In genomic region chr22:35612903-35613302, GRCh38 we compare ENCODE assay signal across 17 cellular contexts. TPM values are rescaled to one million over a fixed set of nuclear protein-coding genes. Genes with fewer than 3 reads are reported as not detected.
"Had no signal": no experiment of that assay in that cellular context is flagged by ENCODE, and none has a peak within 500 bp of the region (broad histone marks: within the 10 kb centered on the region; RNA-seq: fewer than 3 reads in every experiment).

No MANE protein-coding gene starts in this region.

- H2AFZ ChIP-seq: hepatocyte had no signal

- H3K4me3 ChIP-seq: hepatocyte, ovary, thyroid gland had no signal

- H3K9me3 ChIP-seq: ovary, thyroid gland had no signal

- DNase-seq: activated CD4-positive, alpha-beta T cell treated with anti-CD3 and anti-CD28 coated beads for 48 hours; activated naive CD4-positive, alpha-beta T cell; activated naive CD8-positive, alpha-beta T cell treated with anti-CD3 and anti-CD28 coated beads, Interleukin-2, amount 10 ng/mL, durations not matched to agents 7 days and 5 days; endodermal cell; islet precursor cell; stimulated activated CD4-positive, alpha-beta T cell treated with anti-CD3 and anti-CD28 coated beads, Interleukin-15, amount 100 ng/mL, for 24 hours; stimulated activated CD4-positive, alpha-beta T cell treated with anti-CD3 and anti-CD28 coated beads, Interleukin-4, amount 100 ng/mL, for 1 hour; stimulated activated naive B cell treated with anti-CD40 and anti-IgM and Interleukin-4, amounts not matched to agents 10 μg/mL and 1 μg/mL and 100 μg/mL, for 72 hours; T-helper 2 cell; thyroid gland had no signal

- H3K79me2 ChIP-seq: hepatocyte had no signal

- H3K36me3 ChIP-seq: ovary, thyroid gland had no signal

- H3K27ac ChIP-seq: hepatocyte, ovary, thyroid gland had no signal

- ATAC-seq: stimulated activated naive B cell treated with anti-CD40 and anti-IgM and Interleukin-4, amounts not matched to agents 10 μg/mL and 1 μg/mL and 100 μg/mL, for 72 hours; WTC11 had no signal

- H3K4me2 ChIP-seq: hepatocyte had no signal

- H3K4me1 ChIP-seq: thyroid gland had no signal

- H3K27me3 ChIP-seq: hepatocyte, ovary, thyroid gland had no signal

RNA-seq across cellular contexts. Expression of gene MB, which starts 4.2 kb away (rescaled TPM):
- total RNA-seq: activated naive CD8-positive, alpha-beta T cell treated with anti-CD3 and anti-CD28 coated beads, Interleukin-2, amount 10 ng/mL, durations not matched to agents 7 days and 5 days; dermis microvascular lymphatic vessel endothelial cell; epithelial cell of proximal tubule; frontal cortex; hepatocyte; neural crest cell had no signal

RNA-seq across cellular contexts. Expression of gene APOL6, which starts 35.3 kb away (rescaled TPM):
- total RNA-seq: endodermal cell, neural crest cell had no signal
